In genomic region chr17:4230142-4230541, GRCh38 we compare ENCODE assay signal across 8 cellular contexts.
A peak's percentile ranks its signal among the peaks of the same experiment; 100 is the strongest.
DNase-seq lines count a peak whose midpoint lies in the region; ATAC-seq and TF ChIP-seq lines count a peak whose summit lies in the region.

No MANE protein-coding gene starts in this region.

- H3K27me3 Mint-ChIP-seq in stimulated activated memory B cell treated with anti-CD40 and anti-IgM and Interleukin-4, amounts not matched to agents 10 μg/mL and 1 μg/mL and 100 μg/mL, for 72 hours = no peaks in the 10 kb centered on the region

- H3K36me3 Mint-ChIP-seq in stimulated activated memory B cell treated with anti-CD40 and anti-IgM and Interleukin-4, amounts not matched to agents 10 μg/mL and 1 μg/mL and 100 μg/mL, for 72 hours = peaks cover 19% of the 10 kb centered on the region

- DNase-seq in EL (peak; percentile 96), T1000 (lab: John Stamatoyannopoulos, UW) (peak; percentile 46), glomerular visceral epithelial cell (ENCODE audit: extremely low spot score) (peak; percentile 77), retinal pigment epithelial cell (ENCODE audit: low read depth) (peak; percentile 94), OCI-M2 (lab: John Stamatoyannopoulos, UW; ENCODE audit: unreplicated experiment) (no peak)
- DNase-seq in activated naive CD4-positive, alpha-beta T cell treated with anti-CD3 and anti-CD28 coated beads, Interleukin-2, amount 50 U/mL, for 16 hours = no peak

- no peaks in the 10 kb centered on the region for H3K4me1 Mint-ChIP-seq in stimulated activated memory B cell treated with anti-CD40 and anti-IgM and Interleukin-4, amounts not matched to agents 10 μg/mL and 1 μg/mL and 100 μg/mL, for 72 hours

- no peak for TF ChIP-seq CTCF in retinal pigment epithelial cell (conservative IDR thresholded peaks at IDR 0.05; ENCODE audit: low read depth, low read length)

- no peak overlapping the region for H3K4me3 ChIP-seq in retinal pigment epithelial cell (ENCODE audit: low read length)

- H3K27ac Mint-ChIP-seq in stimulated activated memory B cell treated with anti-CD40 and anti-IgM and Interleukin-4, amounts not matched to agents 10 μg/mL and 1 μg/mL and 100 μg/mL, for 72 hours = no peak overlapping the region

- ATAC-seq in stimulated activated memory B cell treated with anti-CD40 and anti-IgM and Interleukin-4, amounts not matched to agents 10 μg/mL and 1 μg/mL and 100 μg/mL, for 72 hours = no peak
- ATAC-seq in HG02588 (IDR thresholded peaks at IDR 0.05; ENCODE audit: unreplicated experiment) = no peak

- no peaks in the 10 kb centered on the region for H3K9me3 Mint-ChIP-seq in stimulated activated memory B cell treated with anti-CD40 and anti-IgM and Interleukin-4, amounts not matched to agents 10 μg/mL and 1 μg/mL and 100 μg/mL, for 72 hours

- no peak overlapping the region for H3K4me3 Mint-ChIP-seq in stimulated activated memory B cell treated with anti-CD40 and anti-IgM and Interleukin-4, amounts not matched to agents 10 μg/mL and 1 μg/mL and 100 μg/mL, for 72 hours

Comparison
In these comparisons a context has a peak if more than half of its experiments do, and no peak if none do; other contexts are left out.
1. DNase-seq: peak in EL (single experiment), T1000 (single experiment), glomerular visceral epithelial cell (single experiment) and retinal pigment epithelial cell (single experiment); none in activated naive CD4-positive, alpha-beta T cell treated with anti-CD3 and anti-CD28 coated beads, Interleukin-2, amount 50 U/mL, for 16 hours (single experiment) and OCI-M2 (single experiment).